ENCODE assay signal across 19 cellular contexts in genomic region chr6:95365454-95365853, GRCh38.
DNase-seq lines count a peak whose midpoint lies in the region; ATAC-seq and TF ChIP-seq lines count a peak whose summit lies in the region.
"Had no signal": no experiment of that assay in that cellular context is flagged by ENCODE, and none has a peak within 500 bp of the region (broad histone marks: within the 10 kb centered on the region; RNA-seq: fewer than 3 reads in every experiment).

No MANE protein-coding gene starts in this region.

- H3K27me3 Mint-ChIP-seq in H9 (ENCODE audit: low read depth) (no peaks in the 10 kb centered on the region), endodermal cell (ENCODE audit: insufficient read depth) (no peaks in the 10 kb centered on the region)
- H3K27me3 Mint-ChIP-seq: CD4-positive, alpha-beta T cell had no signal

- no peak overlapping the region for H3K27ac ChIP-seq in H9 (ENCODE audit: insufficient read length, low read depth, low read length)
- no peak overlapping the region for H3K27ac ChIP-seq in endodermal cell (ENCODE audit: low read depth, low read length)
- H3K27ac ChIP-seq in mesendoderm (ENCODE audit: low read depth, low read length): peak overlapping the region; percentile 9

- H3K23ac ChIP-seq in H9 (ENCODE audit: insufficient read length, low read depth, low read length) (no peak overlapping the region), mesendoderm (ENCODE audit: low read length) (no peak overlapping the region)

- H3K9me3 ChIP-seq in H9 (ENCODE audit: control insufficient read depth, low read depth, low read length) (no peaks in the 10 kb centered on the region), endodermal cell (ENCODE audit: control insufficient read depth, low read length) (peaks cover 27% of the 10 kb centered on the region)
- H3K9me3 ChIP-seq: BE2C had no signal

- WGBS in H9 (ENCODE audit: extremely low coverage, insufficient read length, low lambda C conversion rate): no CpG with 5 or more reads among the region's 2 CpGs
- WGBS in endodermal cell (ENCODE audit: insufficient coverage in 1 of 2, insufficient read length in 1 of 2), 2 experiments: 82 to 92% methylated on average over 2 of the region's 2 CpGs
- whole genome bisulfite sequencing in mesendoderm (ENCODE audit: extremely low coverage, insufficient coverage, low lambda C conversion rate): no CpG with 5 or more reads among the region's 2 CpGs

- no peak for ATAC-seq in HG03520 (IDR thresholded peaks at IDR 0.05; ENCODE audit: unreplicated experiment)
- ATAC-seq in activated CD4-positive, CD25-positive, alpha-beta regulatory T cell treated with anti-CD3 and anti-CD28 coated beads, Interleukin-2, amount 50 U/mL, for 24 hours: no peak
- ATAC-seq: HCT116, HepG2 had no signal

- H3K79me1 ChIP-seq in H9 (ENCODE audit: insufficient read depth, low read depth, low read length, poor library complexity, severe bottlenecking) (no peaks in the 10 kb centered on the region), mesendoderm (ENCODE audit: low read length) (no peaks in the 10 kb centered on the region)

- H3K4me2 ChIP-seq in H9 (ENCODE audit: insufficient read depth, insufficient read length, low read length): no peak overlapping the region
- no peak overlapping the region for H3K4me2 ChIP-seq in mesendoderm (ENCODE audit: low read length)

- H3K4me3 ChIP-seq in endodermal cell (ENCODE audit: low read length): peak overlapping the region; percentile 39
- no peak overlapping the region for H3K4me3 ChIP-seq in mesendoderm (ENCODE audit: low read length)

- no peak overlapping the region for H2BK5ac ChIP-seq in H9 (ENCODE audit: insufficient read length, low read length)
- no peak overlapping the region for H2BK5ac ChIP-seq in mesendoderm (ENCODE audit: low read length)

- H3K23me2 ChIP-seq in H9 (ENCODE audit: insufficient read length, low read depth, low read length, poor library complexity, severe bottlenecking): no peaks in the 10 kb centered on the region

- H3K4me1 Mint-ChIP-seq in H9 (peaks cover 22 to 24% of the 10 kb centered on the region in 2 experiments), endodermal cell (peaks cover 25% of the 10 kb centered on the region)
- H3K4me1 Mint-ChIP-seq: IgD-negative memory B cell had no signal

- no peaks in the 10 kb centered on the region for H3K79me2 ChIP-seq in H9 (ENCODE audit: insufficient read depth, low read length)
- H3K79me2 ChIP-seq in mesendoderm (ENCODE audit: control insufficient read depth, insufficient read depth, low read length): no peaks in the 10 kb centered on the region

- peaks cover 11% of the 10 kb centered on the region for H3K36me3 ChIP-seq in endodermal cell (ENCODE audit: control insufficient read depth, insufficient read depth, low read length)
- H3K36me3 ChIP-seq in mesendoderm (ENCODE audit: control insufficient read depth, insufficient read depth, low read length): no peaks in the 10 kb centered on the region
- H3K36me3 ChIP-seq: BE2C had no signal

- no peak overlapping the region for H2BK12ac ChIP-seq in H9 (ENCODE audit: insufficient read length, low read depth, low read length)

- H4K5ac ChIP-seq in H9 (ENCODE audit: insufficient read length, low read depth, low read length) (no peak overlapping the region), mesendoderm (ENCODE audit: low read length) (no peak overlapping the region)

- H3K4me1 ChIP-seq in H9 (ENCODE audit: insufficient read depth, low read length) (peaks cover 9% of the 10 kb centered on the region; the same call in 1 of the 2 replicates), endodermal cell (ENCODE audit: control insufficient read depth, insufficient read depth, low read length) (peaks cover 7% of the 10 kb centered on the region), mesendoderm (ENCODE audit: control insufficient read depth, low read depth, low read length) (peaks cover 2% of the 10 kb centered on the region)
- H3K4me1 ChIP-seq: BE2C had no signal

- H3T11ph ChIP-seq in H9 (ENCODE audit: low read length): no peak overlapping the region

- no peak overlapping the region for H4K8ac ChIP-seq in H9 (replicated peaks; ENCODE audit: insufficient read length, low read depth, low read length)
- peak overlapping the region; percentile 40 for H4K8ac ChIP-seq in mesendoderm (ENCODE audit: low read depth, low read length)

- H2BK20ac ChIP-seq in H9 (ENCODE audit: low read depth, low read length, poor library complexity, severe bottlenecking): no peak overlapping the region

- H4K91ac ChIP-seq in H9 (ENCODE audit: insufficient read length, low read depth, low read length): no peak overlapping the region

- H3K18ac ChIP-seq in H9 (ENCODE audit: insufficient read length, low read depth, low read length) (no peak overlapping the region), mesendoderm (ENCODE audit: low read length) (no peak overlapping the region)

- no peak for TF ChIP-seq CTCF in H9 (conservative IDR thresholded peaks at IDR 0.05)
- TF ChIP-seq CTCF in endodermal cell (conservative IDR thresholded peaks at IDR 0.05): no peak

- H2AK5ac ChIP-seq in H9 (ENCODE audit: insufficient read length, low read length) (no peak overlapping the region), mesendoderm (ENCODE audit: low read length) (no peak overlapping the region)

- H3K27ac Mint-ChIP-seq in H9: peak overlapping the region in 1 of 3 experiments; percentile 81; a peak in 2 of 7 replicates
- H3K27ac Mint-ChIP-seq in endodermal cell: peak overlapping the region; percentile 37
- H3K27ac Mint-ChIP-seq: CD4-positive, alpha-beta T cell; HFFc6; IgD-negative memory B cell had no signal

- no peak overlapping the region for H3K14ac ChIP-seq in H9 (ENCODE audit: insufficient read depth, low read length)

- H3K27me3 ChIP-seq in H9 (ENCODE audit: insufficient read depth, low read length) (no peaks in the 10 kb centered on the region), endodermal cell (ENCODE audit: control insufficient read depth, insufficient read depth, low read length, poor library complexity, severe bottlenecking) (no peaks in the 10 kb centered on the region), mesendoderm (ENCODE audit: insufficient read depth, low read length, poor library complexity) (no peaks in the 10 kb centered on the region)
- H3K27me3 ChIP-seq: BE2C had no signal

- no peak overlapping the region for H2AFZ ChIP-seq in H9 (ENCODE audit: low read length)

- H3K4me3 Mint-ChIP-seq in H9 (no peak overlapping the region), endodermal cell (no peak overlapping the region)
- H3K4me3 Mint-ChIP-seq: CD4-positive, alpha-beta T cell; HFFc6; IgD-negative memory B cell had no signal

- H3K36me3 Mint-ChIP-seq in H9 (ENCODE audit: insufficient read depth in 1 of 3, low read depth in 3 of 3) (no peaks in the 10 kb centered on the region), endodermal cell (ENCODE audit: low read depth) (peaks cover 34% of the 10 kb centered on the region)
- H3K36me3 Mint-ChIP-seq: IgD-negative memory B cell had no signal

- H2BK120ac ChIP-seq in H9 (ENCODE audit: low read depth, low read length, poor library complexity, severe bottlenecking) (no peak overlapping the region), mesendoderm (ENCODE audit: low read depth, low read length) (no peak overlapping the region)

- DNase-seq in H9 (peak; percentile 29), endodermal cell (peak; percentile 54), mesendoderm (peak; percentile 18), NCI-H187 treated with DMSO at 0.1 percent for 48 hours (lab: John Stamatoyannopoulos, UW) (no peak), UCSD-AML1 (lab: John Stamatoyannopoulos, UW; ENCODE audit: unreplicated experiment) (no peak)
- DNase-seq: ACHN; BE2C; C1 segment of cervical spinal cord; CD4-positive, alpha-beta T cell; DMS153; DMS79; GF-D8; HFFc6; KBM-7 had no signal

- H3K56ac ChIP-seq in H9 (ENCODE audit: insufficient read length, low read depth, low read length) (no peak overlapping the region), mesendoderm (ENCODE audit: low read length) (peak overlapping the region; percentile 3)

- H2BK15ac ChIP-seq in H9 (ENCODE audit: low read depth, low read length) (no peak overlapping the region), mesendoderm (replicated peaks; ENCODE audit: low read depth) (no peak overlapping the region)

- no peaks in the 10 kb centered on the region for H4K20me1 ChIP-seq in H9 (ENCODE audit: control insufficient read depth, insufficient read depth, insufficient read length)

- H3K4ac ChIP-seq in H9 (ENCODE audit: low read depth, low read length) (no peak overlapping the region), mesendoderm (ENCODE audit: low read depth, low read length) (peak overlapping the region; percentile 72)

- H3K9me3 Mint-ChIP-seq in H9 (no peaks in the 10 kb centered on the region), endodermal cell (peaks cover 16% of the 10 kb centered on the region)
- H3K9me3 Mint-ChIP-seq: CD4-positive, alpha-beta T cell; IgD-negative memory B cell had no signal

- H3K9ac ChIP-seq in H9 (ENCODE audit: extremely low read depth, insufficient read length, low read length): no peak overlapping the region
- H3K9ac ChIP-seq in endodermal cell (ENCODE audit: extremely low read depth, low read length, poor library complexity, severe bottlenecking): no peak overlapping the region
- no peak overlapping the region for H3K9ac ChIP-seq in mesendoderm (ENCODE audit: low read length)

Comparison
In these comparisons a context has a peak if more than half of its experiments do, and no peak if none do; other contexts are left out.
1. DNase-seq: peak in H9 (single experiment), endodermal cell (single experiment) and mesendoderm (single experiment); none in NCI-H187 treated with DMSO at 0.1 percent for 48 hours (single experiment) and UCSD-AML1 (single experiment).